ENCODE assay signal across 12 cellular contexts in genomic region chr7:155295511-155295910, GRCh38. TPM values are rescaled to one million over a fixed set of nuclear protein-coding genes. Genes with fewer than 3 reads are reported as not detected.
DNase-seq lines count a peak whose midpoint lies in the region; ATAC-seq and TF ChIP-seq lines count a peak whose summit lies in the region.
"Had no signal": no experiment of that assay in that cellular context is flagged by ENCODE, and none has a peak within 500 bp of the region (broad histone marks: within the 10 kb centered on the region; RNA-seq: fewer than 3 reads in every experiment).

No MANE protein-coding gene starts in this region.

- H3K27me3 Mint-ChIP-seq in activated CD4-positive, alpha-beta T cell treated with anti-CD3 and anti-CD28 coated beads for 36 hours, result no peaks in the 10 kb centered on the region
- no peaks in the 10 kb centered on the region for H3K27me3 Mint-ChIP-seq in activated T-helper 2 cell treated with anti-CD3 and anti-CD28 coated beads, Interferon-gamma antibody, Interleukin-2, Interleukin-4, amounts not matched to agents 10 μg/mL and 5 μg/mL and 100 μg/mL, durations not matched to agents 14 hours and 24 hours and 36 hours (ENCODE audit: low read depth)
- H3K27me3 Mint-ChIP-seq in nephron (ENCODE audit: low read depth), result peaks cover 8% of the 10 kb centered on the region

- H3K27ac Mint-ChIP-seq in activated CD4-positive, alpha-beta T cell treated with anti-CD3 and anti-CD28 coated beads for 36 hours, result peak overlapping the region; percentile 33
- H3K27ac Mint-ChIP-seq in activated T-helper 2 cell treated with anti-CD3 and anti-CD28 coated beads, Interferon-gamma antibody, Interleukin-2, Interleukin-4, amounts not matched to agents 10 μg/mL and 5 μg/mL and 100 μg/mL, durations not matched to agents 14 hours and 24 hours and 36 hours, result no peak overlapping the region
- H3K27ac Mint-ChIP-seq in nephron, result peak overlapping the region in 1 of 3 experiments; percentile 41

- DNase-seq in activated CD4-positive, alpha-beta T cell treated with anti-CD3 and anti-CD28 coated beads for 36 hours, result no peak
- DNase-seq in activated CD4-positive, alpha-beta T cell treated with anti-CD3 and anti-CD28 coated beads, Interleukin-2, amount 50 U/mL, for 48 hours, result no peak
- DNase-seq in LoVo (ENCODE audit: low spot score) (peak; percentile 16), midbrain (lab: John Stamatoyannopoulos, UW) (no peak), T-helper 9 cell (no peak)
- peak; percentile 7 for DNase-seq in activated T-helper 2 cell treated with anti-CD3 and anti-CD28 coated beads, Interferon-gamma antibody, Interleukin-2, Interleukin-4, amounts not matched to agents 10 μg/mL and 5 μg/mL and 100 μg/mL, durations not matched to agents 14 hours and 24 hours and 36 hours (ENCODE audit: low spot score)
- DNase-seq: effector CD4-positive, alpha-beta T cell; H7; NCI-H2081 treated with DMSO at 0.1 percent for 48 hours; substantia nigra had no signal

- POLR2A ChIA-PET in activated CD4-positive, alpha-beta T cell treated with anti-CD3 and anti-CD28 coated beads for 36 hours (lab: Charles Lee), result interaction anchor here (0.7 to 4.3 kb wide), 3 partner anchors 11 to 90 kb away, joined by 3 to 43 read pairs (median 3); no protein-coding TSS in a partner anchor

- CTCF ChIA-PET in activated CD4-positive, alpha-beta T cell treated with anti-CD3 and anti-CD28 coated beads for 36 hours (lab: Charles Lee), result interaction anchor here (1.7 kb wide), 2 partner anchors 13 to 89 kb away, joined by 4 to 6 read pairs; no protein-coding TSS in a partner anchor

- intact Hi-C loops in activated CD4-positive, alpha-beta T cell treated with anti-CD3 and anti-CD28 coated beads for 36 hours (cut with DNase I, micrococcal nuclease), result no loop called here
- intact Hi-C loops in activated T-helper 2 cell treated with anti-CD3 and anti-CD28 coated beads, Interferon-gamma antibody, Interleukin-2, Interleukin-4, amounts not matched to agents 10 μg/mL and 5 μg/mL and 100 μg/mL, durations not matched to agents 14 hours and 24 hours and 36 hours (cut with micrococcal nuclease), result loop anchor here (5.0 to 10.0 kb wide), 4 partner anchors 352 to 1479 kb away; no protein-coding TSS in a partner anchor

- peaks cover 31% of the 10 kb centered on the region for H3K4me1 Mint-ChIP-seq in activated CD4-positive, alpha-beta T cell treated with anti-CD3 and anti-CD28 coated beads for 36 hours
- peaks cover 55% of the 10 kb centered on the region for H3K4me1 Mint-ChIP-seq in activated T-helper 2 cell treated with anti-CD3 and anti-CD28 coated beads, Interferon-gamma antibody, Interleukin-2, Interleukin-4, amounts not matched to agents 10 μg/mL and 5 μg/mL and 100 μg/mL, durations not matched to agents 14 hours and 24 hours and 36 hours (ENCODE audit: low read depth)
- peaks cover 28% of the 10 kb centered on the region for H3K4me1 Mint-ChIP-seq in nephron

- no peak for TF ChIP-seq CTCF in nephron (IDR thresholded peaks at IDR 0.05; ENCODE audit: unreplicated experiment in 3 of 3)

- ATAC-seq in activated CD4-positive, alpha-beta T cell treated with anti-CD3 and anti-CD28 coated beads for 36 hours, result no peak
- no peak for ATAC-seq in GM19467 (IDR thresholded peaks at IDR 0.05; ENCODE audit: unreplicated experiment)

- H3K9me3 Mint-ChIP-seq in activated CD4-positive, alpha-beta T cell treated with anti-CD3 and anti-CD28 coated beads for 36 hours (ENCODE audit: low read depth), result no peaks in the 10 kb centered on the region
- peaks cover 10% of the 10 kb centered on the region for H3K9me3 Mint-ChIP-seq in activated T-helper 2 cell treated with anti-CD3 and anti-CD28 coated beads, Interferon-gamma antibody, Interleukin-2, Interleukin-4, amounts not matched to agents 10 μg/mL and 5 μg/mL and 100 μg/mL, durations not matched to agents 14 hours and 24 hours and 36 hours
- H3K9me3 Mint-ChIP-seq in nephron, result peaks cover 2% of the 10 kb centered on the region

- peak overlapping the region; percentile 80 for H3K4me3 Mint-ChIP-seq in activated CD4-positive, alpha-beta T cell treated with anti-CD3 and anti-CD28 coated beads for 36 hours
- H3K4me3 Mint-ChIP-seq in activated T-helper 2 cell treated with anti-CD3 and anti-CD28 coated beads, Interferon-gamma antibody, Interleukin-2, Interleukin-4, amounts not matched to agents 10 μg/mL and 5 μg/mL and 100 μg/mL, durations not matched to agents 14 hours and 24 hours and 36 hours (ENCODE audit: low read depth), result peak overlapping the region; percentile 31
- H3K4me3 Mint-ChIP-seq in nephron, result peak overlapping the region; percentile 73 to 86 (median 81)

- peaks cover 22% of the 10 kb centered on the region for H3K36me3 Mint-ChIP-seq in activated CD4-positive, alpha-beta T cell treated with anti-CD3 and anti-CD28 coated beads for 36 hours (ENCODE audit: low read depth)
- peaks cover 36% of the 10 kb centered on the region for H3K36me3 Mint-ChIP-seq in activated T-helper 2 cell treated with anti-CD3 and anti-CD28 coated beads, Interferon-gamma antibody, Interleukin-2, Interleukin-4, amounts not matched to agents 10 μg/mL and 5 μg/mL and 100 μg/mL, durations not matched to agents 14 hours and 24 hours and 36 hours (ENCODE audit: low read depth)
- peaks cover 3% of the 10 kb centered on the region for H3K36me3 Mint-ChIP-seq in nephron (ENCODE audit: low read depth)

RNA-seq across cellular contexts. Expression of gene INSIG1, which starts 2.2 kb away (rescaled TPM):
- total RNA-seq in activated CD4-positive, alpha-beta T cell treated with anti-CD3 and anti-CD28 coated beads for 36 hours, result 100 to 1,000 TPM; 100 to 110 TPM
- total RNA-seq in activated T-helper 2 cell treated with anti-CD3 and anti-CD28 coated beads, Interferon-gamma antibody, Interleukin-2, Interleukin-4, amounts not matched to agents 10 μg/mL and 5 μg/mL and 100 μg/mL, durations not matched to agents 14 hours and 24 hours and 36 hours, result 197 and 198 TPM in 2 replicates

Comparison
In these comparisons a context has a peak if more than half of its experiments do, and no peak if none do; other contexts are left out.
1. DNase-seq: peak in LoVo (single experiment) and activated T-helper 2 cell treated with anti-CD3 and anti-CD28 coated beads, Interferon-gamma antibody, Interleukin-2, Interleukin-4, amounts not matched to agents 10 μg/mL and 5 μg/mL and 100 μg/mL, durations not matched to agents 14 hours and 24 hours and 36 hours (single experiment); none in activated CD4-positive, alpha-beta T cell treated with anti-CD3 and anti-CD28 coated beads for 36 hours (single experiment), activated CD4-positive, alpha-beta T cell treated with anti-CD3 and anti-CD28 coated beads, Interleukin-2, amount 50 U/mL, for 48 hours (0 of 2), midbrain (single experiment) and T-helper 9 cell (single experiment).
2. H3K4me3 Mint-ChIP-seq: peak in every context shown above with its lines; median percentile 81 in nephron; 80 in activated CD4-positive, alpha-beta T cell treated with anti-CD3 and anti-CD28 coated beads for 36 hours; 31 in activated T-helper 2 cell treated with anti-CD3 and anti-CD28 coated beads, Interferon-gamma antibody, Interleukin-2, Interleukin-4, amounts not matched to agents 10 μg/mL and 5 μg/mL and 100 μg/mL, durations not matched to agents 14 hours and 24 hours and 36 hours.